26 cellular contexts compared by ENCODE assay signal in the genomic region with DNA sequence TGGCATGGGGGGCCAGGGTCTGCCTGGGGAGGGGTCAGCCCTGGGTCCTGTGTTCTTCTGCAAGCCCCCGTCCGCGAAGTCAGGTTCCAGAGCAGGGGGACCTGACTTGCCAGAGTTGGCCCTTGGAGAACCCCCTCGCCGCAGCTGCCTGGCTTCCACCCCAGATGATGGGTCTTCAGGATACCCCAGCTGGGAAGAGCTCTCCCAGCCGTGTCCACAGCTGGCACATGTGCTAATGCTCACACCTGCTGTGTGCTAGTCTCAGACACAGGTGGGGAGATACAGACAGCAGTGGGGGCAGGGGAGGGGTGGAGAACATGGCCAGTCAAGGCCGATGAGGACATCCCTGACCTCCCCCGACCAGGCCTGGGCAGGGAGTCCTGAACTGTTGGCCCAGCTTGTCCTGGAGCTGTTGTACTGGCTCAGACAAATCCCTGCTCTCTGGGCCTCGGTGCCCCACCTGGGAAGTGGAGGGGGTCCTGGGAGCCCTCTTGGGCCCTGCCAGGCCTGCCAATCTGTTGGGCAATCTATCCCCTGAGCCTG.
"Had no signal": no experiment of that assay in that cellular context is flagged by ENCODE, and none has a peak within 500 bp of the region (broad histone marks: within the 10 kb centered on the region; RNA-seq: fewer than 3 reads in every experiment).

No MANE protein-coding gene starts in this region.

- H3K27ac ChIP-seq: hepatocyte, left ventricle myocardium inferior, neutrophil, psoas muscle, spleen, testis had no signal

- H2AFZ ChIP-seq: hepatocyte had no signal

- H3K4me2 ChIP-seq: hepatocyte had no signal

- ATAC-seq: left cardiac atrium; psoas muscle; sciatic nerve; stimulated activated memory B cell treated with anti-CD40 and anti-IgM and Interleukin-4, amounts not matched to agents 10 μg/mL and 1 μg/mL and 100 μg/mL, for 72 hours; stimulated activated naive CD8-positive, alpha-beta T cell treated with anti-CD3 and anti-CD28 coated beads, Interleukin-15, amount 100 ng/mL, for 72 hours had no signal

- H3K79me2 ChIP-seq: hepatocyte had no signal

- DNase-seq: effector CD4-positive, alpha-beta T cell; endodermal cell; foreskin melanocyte; head of caudate nucleus; kidney; left cardiac atrium; left ventricle myocardium inferior; mesenchymal stem cell; naive B cell; retina; spleen; stimulated activated CD4-positive, alpha-beta T cell treated with anti-CD3 and anti-CD28 coated beads, Interleukin-15, amount 100 ng/mL, for 24 hours; stimulated activated CD4-positive, alpha-beta T cell treated with anti-CD3 and anti-CD28 coated beads, Interleukin-1b, Interleukin-23, amount 100 ng/mL, for 48 hours; stimulated activated CD4-positive, alpha-beta T cell treated with anti-CD3 and anti-CD28 coated beads, Interleukin-4, amount 100 ng/mL, for 24 hours; stimulated activated naive CD8-positive, alpha-beta T cell treated with anti-CD3 and anti-CD28 coated beads, Interleukin-15, amount 100 ng/mL, for 72 hours; testis; trophoblast cell had no signal

- H3K4me3 Mint-ChIP-seq: endodermal cell; naive B cell; nephron; stimulated activated memory B cell treated with anti-CD40 and anti-IgM and Interleukin-4, amounts not matched to agents 10 μg/mL and 1 μg/mL and 100 μg/mL, for 72 hours; stimulated activated naive CD8-positive, alpha-beta T cell treated with anti-CD3 and anti-CD28 coated beads, Interleukin-15, amount 100 ng/mL, for 72 hours had no signal

- H3K27me3 ChIP-seq: testis had no signal

- H3K4me1 Mint-ChIP-seq: stimulated activated memory B cell treated with anti-CD40 and anti-IgM and Interleukin-4, amounts not matched to agents 10 μg/mL and 1 μg/mL and 100 μg/mL, for 72 hours had no signal

- H3K27ac Mint-ChIP-seq: endodermal cell; naive B cell; nephron; stimulated activated memory B cell treated with anti-CD40 and anti-IgM and Interleukin-4, amounts not matched to agents 10 μg/mL and 1 μg/mL and 100 μg/mL, for 72 hours; stimulated activated naive CD8-positive, alpha-beta T cell treated with anti-CD3 and anti-CD28 coated beads, Interleukin-15, amount 100 ng/mL, for 72 hours had no signal

- H3K4me1 ChIP-seq: psoas muscle had no signal

- H3K4me3 ChIP-seq: coronary artery, hepatocyte, left ventricle myocardium inferior, lung, psoas muscle, spleen, testis had no signal

- H3K9me3 Mint-ChIP-seq: nephron; stimulated activated memory B cell treated with anti-CD40 and anti-IgM and Interleukin-4, amounts not matched to agents 10 μg/mL and 1 μg/mL and 100 μg/mL, for 72 hours; stimulated activated naive CD8-positive, alpha-beta T cell treated with anti-CD3 and anti-CD28 coated beads, Interleukin-15, amount 100 ng/mL, for 72 hours had no signal

- FAIRE-seq: endothelial cell of umbilical vein, kidney had no signal

- H3K9me3 ChIP-seq: left ventricle myocardium inferior, neutrophil, psoas muscle, spleen, testis had no signal

- H3K36me3 ChIP-seq: left ventricle myocardium inferior, neutrophil, spleen had no signal

- H3K36me3 Mint-ChIP-seq: naive B cell; stimulated activated memory B cell treated with anti-CD40 and anti-IgM and Interleukin-4, amounts not matched to agents 10 μg/mL and 1 μg/mL and 100 μg/mL, for 72 hours had no signal
